In genomic region chr17:66393038-66393437, GRCh38 we compare ENCODE assay signal across 16 cellular contexts.
DNase-seq lines count a peak whose midpoint lies in the region; ATAC-seq and TF ChIP-seq lines count a peak whose summit lies in the region.
"Had no signal": no experiment of that assay in that cellular context is flagged by ENCODE, and none has a peak within 500 bp of the region (broad histone marks: within the 10 kb centered on the region; RNA-seq: fewer than 3 reads in every experiment).

No MANE protein-coding gene starts in this region.

- peak overlapping the region; percentile 9 for H3K27ac Mint-ChIP-seq in activated naive CD4-positive, alpha-beta T cell treated with anti-CD3 and anti-CD28 coated beads for 36 hours
- peak overlapping the region; percentile 93 for H3K27ac Mint-ChIP-seq in activated naive CD8-positive, alpha-beta T cell treated with anti-CD3 and anti-CD28 coated beads, Interleukin-2, amount 10 ng/mL, durations not matched to agents 7 days and 5 days
- H3K27ac Mint-ChIP-seq in nephron progenitor cell, result peak overlapping the region; percentile 96

- no peak overlapping the region for H3K9ac ChIP-seq in Loucy (ENCODE audit: low read depth, low read length, poor library complexity, severe bottlenecking)
- H3K9ac ChIP-seq: BLaER1, KMS-11 had no signal

- H3K27me3 ChIP-seq in Loucy (ENCODE audit: insufficient read depth, low read length, poor library complexity, severe bottlenecking) (peaks cover 23% of the 10 kb centered on the region), aorta (ENCODE audit: control insufficient read depth in 1 of 2, insufficient read depth in 2 of 2, low read length in 1 of 2) (no peaks in the 10 kb centered on the region)
- H3K27me3 ChIP-seq: BLaER1 had no signal

- no peak for DNase-seq in activated naive CD4-positive, alpha-beta T cell treated with anti-CD3 and anti-CD28 coated beads for 36 hours
- DNase-seq in activated naive CD4-positive, alpha-beta T cell treated with Interleukin-2 at 50 U/mL for 16 hours, result no peak
- DNase-seq in activated naive CD8-positive, alpha-beta T cell treated with anti-CD3 and anti-CD28 coated beads, Interleukin-2, amount 10 ng/mL, durations not matched to agents 7 days and 5 days, result no peak
- no peak for DNase-seq in nephron progenitor cell
- DNase-seq in stimulated activated naive CD4-positive, alpha-beta T cell (lab: John Stamatoyannopoulos, UW), result no peak
- DNase-seq in aorta, result no peak
- DNase-seq in foreskin fibroblast, result no peak
- DNase-seq: DMS 273 treated with DMSO at 0.1 percent for 48 hours, GF-D8, NCI-H1105 treated with DMSO at 0.1 percent for 48 hours, NCI-H187, NCI-H446 had no signal

- POLR2A ChIA-PET in activated naive CD8-positive, alpha-beta T cell treated with anti-CD3 and anti-CD28 coated beads, Interleukin-2, amount 10 ng/mL, durations not matched to agents 7 days and 5 days (lab: Charles Lee), result interaction anchor here (1.4 kb wide), 1 partner anchor 19 kb away, joined by 6 read pairs; no protein-coding TSS in a partner anchor

- H3K36me3 ChIP-seq in Loucy (ENCODE audit: insufficient read depth, low read length), result no peaks in the 10 kb centered on the region
- no peaks in the 10 kb centered on the region for H3K36me3 ChIP-seq in aorta (ENCODE audit: control insufficient read depth in 1 of 2, insufficient read depth in 2 of 2, low read length in 1 of 2)

- H3K9me3 Mint-ChIP-seq in activated naive CD4-positive, alpha-beta T cell treated with anti-CD3 and anti-CD28 coated beads for 36 hours, result peaks cover 4% of the 10 kb centered on the region
- peaks cover 9% of the 10 kb centered on the region for H3K9me3 Mint-ChIP-seq in activated naive CD8-positive, alpha-beta T cell treated with anti-CD3 and anti-CD28 coated beads, Interleukin-2, amount 10 ng/mL, durations not matched to agents 7 days and 5 days
- no peaks in the 10 kb centered on the region for H3K9me3 Mint-ChIP-seq in nephron progenitor cell

- H3K79me2 ChIP-seq in Loucy (ENCODE audit: insufficient read depth, low read length), result no peaks in the 10 kb centered on the region

- H3K4me3 ChIP-seq in Loucy (ENCODE audit: low read length, poor library complexity, severe bottlenecking) (no peak overlapping the region), aorta (ENCODE audit: low read length in 2 of 2) (no peak overlapping the region), foreskin fibroblast (ENCODE audit: low read depth in 1 of 2, low read length in 2 of 2) (no peak overlapping the region)
- H3K4me3 ChIP-seq: BLaER1 had no signal

- CTCF ChIA-PET in activated naive CD4-positive, alpha-beta T cell treated with anti-CD3 and anti-CD28 coated beads for 36 hours (lab: Charles Lee), result interaction anchor here (0.6 to 1.4 kb wide), 4 partner anchors 17 to 89 kb away, joined by 3 to 6 read pairs (median 4); no protein-coding TSS in a partner anchor

- no peaks in the 10 kb centered on the region for H3F3A ChIP-seq in Loucy (ENCODE audit: low read depth)

- no peak overlapping the region for H2AFZ ChIP-seq in Loucy (ENCODE audit: low read length)

- intact Hi-C loops in activated naive CD4-positive, alpha-beta T cell treated with anti-CD3 and anti-CD28 coated beads for 36 hours (cut with micrococcal nuclease), result no loop called here
- intact Hi-C loops in aorta (cut with DNase I), result no loop called here

- no peaks in the 10 kb centered on the region for H3K9me3 ChIP-seq in Loucy (ENCODE audit: insufficient read depth, low read depth, low read length)
- H3K9me3 ChIP-seq in aorta (ENCODE audit: control insufficient read depth, low read length), result no peaks in the 10 kb centered on the region

- WGBS in aorta, 2 donors, result 91 to 94% methylated on average over 5 of the region's 5 CpGs

- no peak overlapping the region for H3K4me3 Mint-ChIP-seq in activated naive CD4-positive, alpha-beta T cell treated with anti-CD3 and anti-CD28 coated beads for 36 hours
- H3K4me3 Mint-ChIP-seq in activated naive CD8-positive, alpha-beta T cell treated with anti-CD3 and anti-CD28 coated beads, Interleukin-2, amount 10 ng/mL, durations not matched to agents 7 days and 5 days, result peak overlapping the region; percentile 70
- no peak overlapping the region for H3K4me3 Mint-ChIP-seq in nephron progenitor cell

- H3K4me1 Mint-ChIP-seq in activated naive CD4-positive, alpha-beta T cell treated with anti-CD3 and anti-CD28 coated beads for 36 hours (ENCODE audit: low read depth), result peaks cover 76% of the 10 kb centered on the region
- peaks cover 52% of the 10 kb centered on the region for H3K4me1 Mint-ChIP-seq in activated naive CD8-positive, alpha-beta T cell treated with anti-CD3 and anti-CD28 coated beads, Interleukin-2, amount 10 ng/mL, durations not matched to agents 7 days and 5 days
- H3K4me1 Mint-ChIP-seq in nephron progenitor cell, result peaks cover 21% of the 10 kb centered on the region

- ATAC-seq in activated naive CD8-positive, alpha-beta T cell treated with anti-CD3 and anti-CD28 coated beads, Interleukin-2, amount 10 ng/mL, durations not matched to agents 7 days and 5 days (ENCODE audit: low read depth), result peak; percentile 51
- ATAC-seq in aorta (ENCODE audit: low FRiP score), result no peak
- ATAC-seq: HepG2 had no signal

- H3K27ac ChIP-seq in aorta (ENCODE audit: low read depth in 1 of 2, low read length in 2 of 2), result no peak overlapping the region
- H3K27ac ChIP-seq: BLaER1, KMS-11 had no signal

- peaks cover 10% of the 10 kb centered on the region for H3K4me1 ChIP-seq in Loucy (ENCODE audit: insufficient read depth, low read length, poor library complexity, severe bottlenecking)
- H3K4me1 ChIP-seq in aorta (ENCODE audit: control insufficient read depth in 1 of 2, insufficient read depth in 2 of 2, low read length in 2 of 2), result no peaks in the 10 kb centered on the region

- no peak for TF ChIP-seq CTCF in Loucy (conservative IDR thresholded peaks at IDR 0.05; ENCODE audit: low read length)
- no peak for TF ChIP-seq CTCF in nephron progenitor cell (IDR thresholded peaks at IDR 0.05)
- TF ChIP-seq CTCF in foreskin fibroblast (IDR thresholded peaks at IDR 0.05; ENCODE audit: low read depth, low read length), result no peak

- peaks cover 23% of the 10 kb centered on the region for H3K36me3 Mint-ChIP-seq in activated naive CD4-positive, alpha-beta T cell treated with anti-CD3 and anti-CD28 coated beads for 36 hours (ENCODE audit: low read depth)
- H3K36me3 Mint-ChIP-seq in activated naive CD8-positive, alpha-beta T cell treated with anti-CD3 and anti-CD28 coated beads, Interleukin-2, amount 10 ng/mL, durations not matched to agents 7 days and 5 days, result peaks cover 49% of the 10 kb centered on the region
- H3K36me3 Mint-ChIP-seq in nephron progenitor cell (ENCODE audit: low read depth), result peaks cover 13% of the 10 kb centered on the region

- H3K27me3 Mint-ChIP-seq in activated naive CD4-positive, alpha-beta T cell treated with anti-CD3 and anti-CD28 coated beads for 36 hours (ENCODE audit: low read depth), result no peaks in the 10 kb centered on the region
- no peaks in the 10 kb centered on the region for H3K27me3 Mint-ChIP-seq in activated naive CD8-positive, alpha-beta T cell treated with anti-CD3 and anti-CD28 coated beads, Interleukin-2, amount 10 ng/mL, durations not matched to agents 7 days and 5 days
- H3K27me3 Mint-ChIP-seq in nephron progenitor cell (ENCODE audit: low read depth, poor library complexity), result peaks cover 5% of the 10 kb centered on the region

- peaks cover 4% of the 10 kb centered on the region for H4K20me1 ChIP-seq in Loucy (ENCODE audit: insufficient read depth, low read length, poor library complexity, severe bottlenecking)
- H4K20me1 ChIP-seq: BLaER1 had no signal

- no peaks in the 10 kb centered on the region for H3K9me2 ChIP-seq in Loucy (replicated peaks; ENCODE audit: low read depth, low read length)

- peak overlapping the region; percentile 33 for H3K4me2 ChIP-seq in Loucy (ENCODE audit: low read depth, low read length, poor library complexity, severe bottlenecking)
- H3K4me2 ChIP-seq: KMS-11 had no signal

Comparison
In these comparisons a context has a peak if more than half of its experiments do, and no peak if none do; other contexts are left out.
1. H3K27ac Mint-ChIP-seq: peak in every context shown above with its lines; median percentile 96 in nephron progenitor cell; 93 in activated naive CD8-positive, alpha-beta T cell treated with anti-CD3 and anti-CD28 coated beads, Interleukin-2, amount 10 ng/mL, durations not matched to agents 7 days and 5 days; 9 in activated naive CD4-positive, alpha-beta T cell treated with anti-CD3 and anti-CD28 coated beads for 36 hours.